Comparison of ENCODE assay signal across 8 cellular contexts in the genomic region with DNA sequence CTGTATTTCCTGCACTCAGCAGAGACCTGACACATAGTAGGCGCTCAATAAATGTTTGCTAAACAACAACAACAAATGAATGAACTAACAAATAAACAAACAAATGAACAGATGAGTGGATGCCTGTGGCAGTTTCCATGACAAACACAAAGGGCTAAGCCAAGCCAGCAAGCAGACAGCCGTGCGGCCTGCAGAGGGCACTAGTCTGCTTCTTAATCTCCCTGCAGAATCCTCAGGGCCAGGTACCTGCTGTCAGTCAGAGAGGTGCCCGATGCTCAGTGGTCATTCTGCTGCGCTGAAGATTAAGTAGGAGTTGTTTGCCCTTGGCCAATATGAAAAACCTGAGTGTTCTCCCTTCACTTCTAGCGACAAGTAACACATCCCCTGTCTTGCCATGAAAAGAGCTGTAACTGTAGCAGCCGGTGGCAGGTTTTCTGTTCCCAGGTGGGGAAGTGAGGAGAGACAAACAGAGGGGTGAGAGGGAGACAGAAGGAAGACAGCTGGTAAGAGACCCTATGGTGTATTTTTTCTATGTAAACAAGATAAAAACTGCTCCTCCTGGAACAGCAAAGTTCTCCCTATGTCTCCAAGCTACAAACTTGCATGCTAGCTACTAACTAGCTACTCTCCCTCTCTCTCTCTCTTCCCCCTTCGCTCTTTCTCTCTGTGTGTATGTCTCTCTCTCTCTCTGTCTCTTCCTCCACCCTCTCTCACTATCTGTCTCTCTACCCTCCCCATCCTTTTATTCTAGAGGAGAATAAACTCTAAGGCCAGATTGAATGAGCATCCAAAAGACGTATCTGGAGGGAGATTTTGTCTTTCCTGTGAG. TPM values are rescaled to one million over a fixed set of nuclear protein-coding genes. Genes with fewer than 3 reads are reported as not detected.
DNase-seq lines count a peak whose midpoint lies in the region; ATAC-seq and TF ChIP-seq lines count a peak whose summit lies in the region.

TSS of gene MC3R (plus strand) at position 779 of the 829 bp plus-strand sequence. CDS start 112 bp downstream, outside the sequence.

- H3K36me3 ChIP-seq in Peyer's patch = no peaks in the 10 kb centered on the region

- peak; percentile 76 for ATAC-seq in GM18519 (IDR thresholded peaks at IDR 0.05; ENCODE audit: low FRiP score, unreplicated experiment)
- no peak for ATAC-seq in activated naive CD8-positive, alpha-beta T cell treated with anti-CD3 and anti-CD28 coated beads, Interleukin-2, amount 50 U/mL, for 24 hours

- peak; percentile 34 for DNase-seq in HT1080 (ENCODE audit: low read depth)
- peak in 1 of 3 donors; percentile 53 for DNase-seq in Peyer's patch
- peak; percentile 42 for DNase-seq in activated naive CD8-positive, alpha-beta T cell treated with anti-CD3 and anti-CD28 coated beads, Interleukin-2, amount 50 U/mL, for 24 hours
- peak; percentile 17 for DNase-seq in hepatic stellate cell (ENCODE audit: low spot score)
- peak; percentile 43 for DNase-seq in stimulated activated CD4-positive, alpha-beta T cell treated with anti-CD3 and anti-CD28 coated beads, Interleukin-1b, Interleukin-23, amount 100 ng/mL, for 48 hours
- DNase-seq in dedifferentiated amniotic fluid mesenchymal stem cell (ENCODE audit: extremely low spot score) = no peak

- no peaks in the 10 kb centered on the region for H3K9me3 Mint-ChIP-seq in activated naive CD8-positive, alpha-beta T cell treated with anti-CD3 and anti-CD28 coated beads, Interleukin-2, amount 50 U/mL, for 24 hours

- H3K4me3 ChIP-seq in Peyer's patch = no peak within 1 kb of the TSS

- no peaks in the 10 kb centered on the region for H3K27me3 ChIP-seq in Peyer's patch

- no peaks in the 10 kb centered on the region for H3K9me3 ChIP-seq in Peyer's patch

- TF ChIP-seq CTCF in C4-2B (conservative IDR thresholded peaks at IDR 0.05) = peak; percentile 88
- TF ChIP-seq CTCF in Peyer's patch (IDR thresholded peaks at IDR 0.05) = peak in 4 of 6 experiments; percentile 26 to 46 (median 42)

- peaks cover 26% of the 10 kb centered on the region for H3K27me3 Mint-ChIP-seq in activated naive CD8-positive, alpha-beta T cell treated with anti-CD3 and anti-CD28 coated beads, Interleukin-2, amount 50 U/mL, for 24 hours

- H3K4me1 Mint-ChIP-seq in activated naive CD8-positive, alpha-beta T cell treated with anti-CD3 and anti-CD28 coated beads, Interleukin-2, amount 50 U/mL, for 24 hours = no peaks in the 10 kb centered on the region

- H3K27ac ChIP-seq in C4-2B = no peak within 1 kb of the TSS
- no peak within 1 kb of the TSS for H3K27ac ChIP-seq in Peyer's patch

- no peaks in the 10 kb centered on the region for H3K4me1 ChIP-seq in Peyer's patch

- no peak for TF ChIP-seq POLR2A in Peyer's patch (IDR thresholded peaks at IDR 0.05)

- no peak within 1 kb of the TSS for H3K4me3 Mint-ChIP-seq in activated naive CD8-positive, alpha-beta T cell treated with anti-CD3 and anti-CD28 coated beads, Interleukin-2, amount 50 U/mL, for 24 hours

- H3K27ac Mint-ChIP-seq in activated naive CD8-positive, alpha-beta T cell treated with anti-CD3 and anti-CD28 coated beads, Interleukin-2, amount 50 U/mL, for 24 hours = no peak within 1 kb of the TSS

- H3K36me3 Mint-ChIP-seq in activated naive CD8-positive, alpha-beta T cell treated with anti-CD3 and anti-CD28 coated beads, Interleukin-2, amount 50 U/mL, for 24 hours (ENCODE audit: low read depth) = no peaks in the 10 kb centered on the region

RNA-seq across cellular contexts. Expression of gene MC3R, which starts in this region (rescaled TPM):
- total RNA-seq in HT1080 (2014; rRNA removed; shearing (Covaris generic)) = not detected in 2 replicates
- polyA plus RNA-seq in HT1080 (2015; cell fraction: cytosol; rRNA removed) = not detected in 2 replicates
- not detected in 2 replicates for polyA plus RNA-seq in HT1080 (2015; cell fraction: nucleus; rRNA removed)
- total RNA-seq in Peyer's patch = not detected

Comparison
In these comparisons a context has a peak if more than half of its experiments do, and no peak if none do; other contexts are left out.
1. Peak in DNase-seq in HT1080; RNA of the gene not detected or under 1 TPM.